ENCODE assay signal across 8 cellular contexts in genomic region chr3:48439820-48440589, GRCh38. TPM values are rescaled to one million over a fixed set of nuclear protein-coding genes. Genes with fewer than 3 reads are reported as not detected.
DNase-seq lines count a peak whose midpoint lies in the region; ATAC-seq and TF ChIP-seq lines count a peak whose summit lies in the region.

Gene CCDC51 (minus strand): TSS chr3:48440119. CDS start chr3:48435128, 4,991 bp downstream.
Gene TMA7 (plus strand): TSS chr3:48440257. CDS start chr3:48440297, 40 bp downstream.

- no peaks in the 10 kb centered on the region for H3K27me3 Mint-ChIP-seq in progenitor cell of endocrine pancreas

- H3K27ac ChIP-seq in angular gyrus (ENCODE audit: low read depth, low read length) = peak within 1 kb of the TSS; percentile 81
- peak within 1 kb of the TSS; percentile 90 for H3K27ac ChIP-seq in left ventricle myocardium inferior (replicated peaks)

- H3K27me3 ChIP-seq in left ventricle myocardium inferior (ENCODE audit: low read depth) = no peaks in the 10 kb centered on the region

- H3K4me3 ChIP-seq in left ventricle myocardium inferior = peak within 1 kb of the TSS; percentile 75

- ATAC-seq in GM18498 (IDR thresholded peaks at IDR 0.05; ENCODE audit: unreplicated experiment) (peak; percentile 94), HG02938 (IDR thresholded peaks at IDR 0.05; ENCODE audit: unreplicated experiment) (peak; percentile 96)

- DNase-seq in NCI-H187 (lab: John Stamatoyannopoulos, UW) = peak; percentile 78 to 90
- DNase-seq in T-helper 2 cell = peak; percentile 95 to 98 (median 98)
- peak; percentile 99 for DNase-seq in left ventricle myocardium inferior
- DNase-seq in progenitor cell of endocrine pancreas (ENCODE audit: low spot score, unreplicated experiment) = peak; percentile 94
- DNase-seq in ureter (ENCODE audit: low spot score) = peak; percentile 99

- peaks cover 12% of the 10 kb centered on the region for H3K4me1 Mint-ChIP-seq in progenitor cell of endocrine pancreas (ENCODE audit: low read depth)

- H3K36me3 ChIP-seq in left ventricle myocardium inferior = peaks cover 33% of the 10 kb centered on the region

- H3K9me3 ChIP-seq in left ventricle myocardium inferior (replicated peaks) = no peaks in the 10 kb centered on the region

- H3K9me3 Mint-ChIP-seq in progenitor cell of endocrine pancreas (ENCODE audit: low read depth) = no peaks in the 10 kb centered on the region

- peak within 1 kb of the TSS; percentile 95 for H3K27ac Mint-ChIP-seq in progenitor cell of endocrine pancreas

- peaks cover 1% of the 10 kb centered on the region for H3K36me3 Mint-ChIP-seq in progenitor cell of endocrine pancreas (ENCODE audit: insufficient read depth)

- TF ChIP-seq CTCF in left ventricle myocardium inferior (IDR thresholded peaks at IDR 0.05; ENCODE audit: borderline replicate concordance) (no peak), progenitor cell of endocrine pancreas (IDR thresholded peaks at IDR 0.05; ENCODE audit: unreplicated experiment) (no peak)

- H3K4me1 ChIP-seq in left ventricle myocardium inferior = peaks cover 38% of the 10 kb centered on the region

- peak within 1 kb of the TSS; percentile 93 for H3K4me3 Mint-ChIP-seq in progenitor cell of endocrine pancreas (ENCODE audit: low read depth)

- intact Hi-C loops in left ventricle myocardium inferior (cut with micrococcal nuclease) = loop anchor here (5.0 to 10.0 kb wide), 2 partner anchors 38 to 165 kb away; no protein-coding TSS in a partner anchor

RNA-seq across cellular contexts. Expression of gene CCDC51, which starts in this region (rescaled TPM):
- total RNA-seq in left ventricle myocardium inferior (13.9 TPM), progenitor cell of endocrine pancreas (11.4 and 13.2 TPM in 2 replicates), ureter (10.4 TPM)

RNA-seq across cellular contexts. Expression of gene TMA7, which starts in this region (rescaled TPM):
- 258 TPM for total RNA-seq in left ventricle myocardium inferior
- 236 and 253 TPM in 2 replicates for total RNA-seq in progenitor cell of endocrine pancreas
- 237 TPM for total RNA-seq in ureter

Comparison
In these comparisons a context has a peak if more than half of its experiments do, and no peak if none do; other contexts are left out.
1. Peak in every context shown above with its lines: DNase-seq, ATAC-seq, H3K4me3 ChIP-seq and H3K27ac ChIP-seq.